In the genomic region with DNA sequence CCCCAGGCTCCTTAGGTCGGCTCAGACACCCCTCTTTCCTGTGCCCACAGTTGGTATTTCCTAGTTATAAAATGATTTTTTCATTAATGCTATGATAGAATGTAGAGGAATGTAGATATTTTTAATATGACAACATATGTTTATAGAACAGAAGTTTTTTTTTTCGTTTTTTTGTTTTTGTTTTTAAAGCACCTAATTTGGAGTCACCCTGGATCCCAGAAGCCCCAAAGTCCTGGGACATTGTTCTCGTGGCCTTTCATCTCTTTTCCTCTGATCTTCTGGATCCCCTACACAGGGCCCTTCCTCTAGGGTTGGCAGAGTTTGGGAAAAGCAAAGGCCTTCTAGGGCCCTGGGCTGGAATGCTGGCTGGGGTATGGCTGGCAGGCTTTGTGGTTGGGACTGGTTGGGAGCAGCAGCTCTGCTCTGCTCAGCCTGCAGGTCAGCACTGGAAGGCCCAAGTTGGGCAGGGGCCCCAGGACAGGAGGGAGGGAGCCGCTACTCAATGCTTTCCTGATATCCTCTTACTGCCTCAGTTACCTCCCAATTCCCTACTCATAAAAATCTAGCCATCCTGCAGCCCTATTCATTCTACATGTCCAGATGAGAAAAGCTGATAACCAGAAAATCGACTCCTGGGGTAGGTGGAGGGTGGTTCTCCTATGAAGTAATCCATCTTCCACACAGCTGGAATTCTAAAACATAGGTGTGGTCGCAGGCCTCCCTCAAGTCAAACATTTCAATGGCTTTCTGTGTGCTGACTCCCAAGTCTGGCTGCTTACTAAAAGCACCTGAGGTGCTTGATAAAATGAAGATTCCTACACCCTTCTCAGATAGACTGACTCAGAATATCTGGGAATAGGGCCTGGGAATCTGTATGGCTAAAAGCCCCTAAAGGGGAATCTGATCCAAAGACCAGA, we compare ENCODE assay signal across 11 cellular contexts. TPM values are rescaled to one million over a fixed set of nuclear protein-coding genes. Genes with fewer than 3 reads are reported as not detected.
DNase-seq lines count a peak whose midpoint lies in the region; ATAC-seq and TF ChIP-seq lines count a peak whose summit lies in the region.
"Had no signal": no experiment of that assay in that cellular context is flagged by ENCODE, and none has a peak within 500 bp of the region (broad histone marks: within the 10 kb centered on the region; RNA-seq: fewer than 3 reads in every experiment).

No MANE protein-coding gene starts in this region.

- H3K27ac ChIP-seq in HCT116 (ENCODE audit: low read depth, low read length) = peak overlapping the region; percentile 100
- H3K27ac ChIP-seq in mesodermal cell (ENCODE audit: low read depth, low read length, severe bottlenecking) = peak overlapping the region; percentile 29
- H3K27ac ChIP-seq in transverse colon = peak overlapping the region; percentile 57 to 80 (median 64)
- H3K27ac ChIP-seq: pancreas had no signal

- H3K9ac ChIP-seq in HCT116 (ENCODE audit: low read length) = peak overlapping the region; percentile 53

- no TSS peak for BruUV-seq in HCT116 (replicated peaks; lab: Mats Ljungman, UMichigan)

- DNase-seq in HCT116 (ENCODE audit: low read depth, low spot score) (no peak), astrocyte of the hippocampus (ENCODE audit: low read depth, low spot score) (peak; percentile 81), transverse colon (no peak), COR-L47 (lab: John Stamatoyannopoulos, UW) (no peak), H7 (no peak)
- no peak for DNase-seq in stimulated activated CD4-positive, alpha-beta T cell treated with anti-CD3 and anti-CD28 coated beads, Interleukin-4, amount 100 ng/mL, for 1 hour
- DNase-seq: NCI-H1417 treated with DMSO at 0.1 percent for 48 hours; NK-92 treated with Interleukin-12 subunit alpha and Interleukin-12 subunit beta, amount 100 ng/mL, for 24 hours; pancreas had no signal

- no peak for TF ChIP-seq EP300 in transverse colon (IDR thresholded peaks at IDR 0.05; ENCODE audit: low read depth)

- H3K79me2 ChIP-seq in HCT116 (ENCODE audit: insufficient read depth, low read length) = no peaks in the 10 kb centered on the region

- no peaks in the 10 kb centered on the region for H3K27me3 ChIP-seq in HCT116 (ENCODE audit: insufficient read depth, low read length)
- H3K27me3 ChIP-seq in transverse colon = no peaks in the 10 kb centered on the region
- H3K27me3 ChIP-seq in H7 (ENCODE audit: control insufficient read depth, insufficient read depth, low read length) = no peaks in the 10 kb centered on the region
- H3K27me3 ChIP-seq: pancreas had no signal

- H3K4me3 ChIP-seq in HCT116 (replicated peaks in 1 of 2; ENCODE audit: low read depth in 1 of 2, low read length in 2 of 2) (no peak overlapping the region), mesodermal cell (ENCODE audit: extremely low read depth, insufficient read depth, low read length, poor library complexity, severe bottlenecking) (no peak overlapping the region), transverse colon (no peak overlapping the region), H7 (ENCODE audit: insufficient read depth, low read depth, low read length) (no peak overlapping the region)
- H3K4me3 ChIP-seq: pancreas had no signal

- 71 to 80% methylated on average over 1 of the region's 6 CpGs for WGBS in mesodermal cell (ENCODE audit: insufficient coverage in 2 of 2), 2 experiments
- 58 to 60% methylated on average over 1 to 6 of the region's 6 CpGs for WGBS in transverse colon (ENCODE audit: low coverage in 1 of 2), 2 donors

- POLR2A ChIA-PET in HCT116 (lab: Charles Lee) = interaction anchor here (1.2 to 1.3 kb wide), 2 partner anchors 13 to 362 kb away, joined by 3 to 4 read pairs; partner anchors contain the start of gene ADM

- H2AFZ ChIP-seq in HCT116 (ENCODE audit: low read depth, low read length, poor library complexity, severe bottlenecking) = no peak overlapping the region

- no peaks in the 10 kb centered on the region for H3K9me3 ChIP-seq in HCT116 (ENCODE audit: control insufficient read depth in 1 of 2, insufficient read depth in 1 of 2, low read depth in 1 of 2, low read length in 2 of 2)
- no peaks in the 10 kb centered on the region for H3K9me3 ChIP-seq in mesodermal cell (ENCODE audit: control insufficient read depth, low read length)
- H3K9me3 ChIP-seq in transverse colon = no peaks in the 10 kb centered on the region
- H3K9me3 ChIP-seq: pancreas had no signal

- TF ChIP-seq CTCF in HCT116 (IDR thresholded peaks at IDR 0.05 in 2 of 3, conservative IDR thresholded peaks at IDR 0.05 in 1 of 3; ENCODE audit: borderline replicate concordance in 1 of 3, insufficient read depth in 1 of 3, low read depth in 2 of 3, low read length in 2 of 3) = no peak
- TF ChIP-seq CTCF in transverse colon (IDR thresholded peaks at IDR 0.05) = no peak

- no peak for TF ChIP-seq RAD21 in HCT116 (IDR thresholded peaks at IDR 0.05; ENCODE audit: low read depth)

- ATAC-seq in HCT116 (peak; percentile 17; the same call in 1 of the 2 replicates), HG02840 (IDR thresholded peaks at IDR 0.05; ENCODE audit: low FRiP score, unreplicated experiment) (no peak)
- ATAC-seq: pancreas had no signal

- peak overlapping the region; percentile 35 for H3K4me2 ChIP-seq in HCT116 (ENCODE audit: low read length)

- intact Hi-C loops in HCT116 (cut with micrococcal nuclease) (no loop called here), transverse colon (cut with DNase I; ENCODE audit: low total_unique reads) (no loop called here)

- H3K36me3 ChIP-seq in HCT116 (ENCODE audit: control insufficient read depth in 1 of 2, insufficient read depth in 2 of 2, low read length in 2 of 2) (no peaks in the 10 kb centered on the region), mesodermal cell (ENCODE audit: control insufficient read depth, insufficient read depth, low read length) (no peaks in the 10 kb centered on the region), transverse colon (no peaks in the 10 kb centered on the region), H7 (replicated peaks; ENCODE audit: control insufficient read depth, insufficient read depth, low read length) (no peaks in the 10 kb centered on the region)
- H3K36me3 ChIP-seq: pancreas had no signal

- TF ChIP-seq POLR2A in HCT116 (IDR thresholded peaks at IDR 0.05; ENCODE audit: borderline replicate concordance, extremely low read depth, insufficient read depth, insufficient read length) = no peak
- TF ChIP-seq POLR2A in transverse colon (IDR thresholded peaks at IDR 0.05) = no peak

- H3K9me2 ChIP-seq in HCT116 (ENCODE audit: insufficient read depth) = no peaks in the 10 kb centered on the region

- RAD21 ChIA-PET in HCT116 (lab: Charles Lee; ENCODE audit: low non-redundant PET in 1 of 2, low total read pairs in 2 of 2, uncharacterized antibody in 2 of 2, unreplicated experiment in 2 of 2) = no interaction called here

- in situ Hi-C loops in transverse colon (cut with MboI; ENCODE audit: low pct_ligation_motif_present in 1 of 4, low pct_unique_long_range_greater_than_20kb in 1 of 4, low sequenced_read_pairs in 3 of 4) = loop anchor here in 1 of 4 donors (10.0 kb wide), 1 partner anchor 262 kb away; no protein-coding TSS in a partner anchor

- H3K4me1 ChIP-seq in HCT116 (ENCODE audit: control insufficient read depth in 1 of 2, insufficient read depth in 2 of 2, low read length in 2 of 2) (peaks cover 56 to 92% of the 10 kb centered on the region in 2 experiments), mesodermal cell (ENCODE audit: control insufficient read depth, insufficient read depth, low read length, poor library complexity, severe bottlenecking) (peaks cover 36% of the 10 kb centered on the region), transverse colon (peaks cover 11 to 47% (median 25%) of the 10 kb centered on the region in 4 donors)

- CTCF ChIA-PET in HCT116 (lab: Charles Lee) = interaction anchor here (1.2 to 5.2 kb wide), 2 partner anchors 13 to 15 kb away, joined by 3 to 23 read pairs; no protein-coding TSS in a partner anchor

- no peaks in the 10 kb centered on the region for H4K20me1 ChIP-seq in HCT116 (ENCODE audit: insufficient read depth)

TF ChIP-seq in HCT116, 20 proteins besides CTCF, POLR2A, EP300 and RAD21:
- no peak for TF ChIP-seq EGR1 (IDR thresholded peaks at IDR 0.05; ENCODE audit: low read depth)
- peak; percentile 55 for TF ChIP-seq ZFX (IDR thresholded peaks at IDR 0.05)

RNA-seq across cellular contexts. Expression of gene IRAG1, which starts 26.3 kb away (rescaled TPM):
- 3.7 TPM for total RNA-seq in HCT116 (2021; ENCODE audit: unreplicated experiment)
- polyA plus RNA-seq in HCT116 (2012) = 2.0 and 2.3 TPM in 2 replicates
- 7.7 TPM for polyA plus RNA-seq in mesodermal cell (2013, experiment 1 of 2)
- polyA plus RNA-seq in mesodermal cell (2013, experiment 2 of 2) = 6.5 TPM
- 10 to 100 TPM; 19.4 to 48.8 (median 24.9) TPM for total RNA-seq in transverse colon
- 3.0 and 4.5 TPM in 2 replicates for total RNA-seq in H7 (2014; rRNA removed; shearing (Covaris generic))

Comparison
In these comparisons a context has a peak if more than half of its experiments do, and no peak if none do; other contexts are left out.
1. H3K27ac ChIP-seq: peak in every context shown above with its lines; median percentile 100 in HCT116; 64 in transverse colon; 29 in mesodermal cell.